Comparison of ENCODE assay signal across 8 cellular contexts in the genomic region with DNA sequence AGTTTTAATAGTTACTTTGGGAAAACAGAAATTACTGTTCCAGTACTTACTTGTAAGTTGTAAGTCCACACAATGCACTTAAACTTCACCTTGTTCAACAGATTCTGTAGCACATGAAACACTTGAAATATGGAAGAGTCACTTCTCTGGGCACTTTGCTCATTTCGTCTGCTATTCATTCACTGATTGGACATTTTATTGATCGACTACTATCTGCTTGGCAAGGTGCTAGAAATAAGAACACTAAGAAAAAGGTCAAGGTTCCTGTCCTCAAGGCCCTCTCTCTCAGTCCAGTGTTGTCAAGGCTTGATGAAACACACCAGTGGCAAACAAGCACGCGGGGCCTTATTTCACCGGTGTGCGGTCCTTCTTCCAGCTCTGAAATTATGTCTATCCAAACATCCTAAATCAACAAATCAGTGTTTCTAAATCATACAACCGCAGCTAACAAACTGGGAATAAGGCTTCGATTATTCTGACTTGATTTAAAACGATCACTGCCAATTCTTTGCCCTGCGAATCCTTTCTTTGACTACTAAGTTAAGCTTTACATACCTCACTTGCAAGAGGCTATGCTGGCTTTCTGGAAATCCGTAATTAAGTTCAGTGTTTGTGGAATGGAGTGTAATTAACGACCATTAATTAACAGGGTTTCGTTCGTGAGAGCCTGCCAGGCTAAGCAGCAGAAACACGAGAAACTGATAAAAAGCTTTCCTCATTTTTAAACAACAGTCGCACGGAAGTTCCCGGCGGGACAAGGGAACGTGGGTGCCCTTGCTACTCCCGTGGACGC. TPM values are rescaled to one million over a fixed set of nuclear protein-coding genes. Genes with fewer than 3 reads are reported as not detected.
A peak's percentile ranks its signal among the peaks of the same experiment; 100 is the strongest.
DNase-seq lines count a peak whose midpoint lies in the region; ATAC-seq and TF ChIP-seq lines count a peak whose summit lies in the region.

No MANE protein-coding gene starts in this region.

- TF ChIP-seq CTCF in Peyer's patch (IDR thresholded peaks at IDR 0.05) (no peak), osteocyte (IDR thresholded peaks at IDR 0.05) (no peak)

- no peaks in the 10 kb centered on the region for H3K9me3 ChIP-seq in Peyer's patch

- DNase-seq in NCI-H1105 treated with DMSO at 0.1 percent for 48 hours (lab: John Stamatoyannopoulos, UW) (peak; percentile 34), NCI-H1105 (lab: John Stamatoyannopoulos, UW) (no peak), Peyer's patch (no peak), epithelial cell of prostate (ENCODE audit: low read depth, low spot score) (no peak), osteocyte (ENCODE audit: extremely low spot score, unreplicated experiment) (no peak), amniotic stem cell (lab: John Stamatoyannopoulos, UW) (no peak), NCI-H446 treated with DMSO at 0.1 percent for 48 hours (lab: John Stamatoyannopoulos, UW) (no peak)

- H3K9me3 Mint-ChIP-seq in osteocyte (ENCODE audit: unreplicated experiment): no peaks in the 10 kb centered on the region

- peak overlapping the region; percentile 84 for H3K4me3 Mint-ChIP-seq in osteocyte (ENCODE audit: unreplicated experiment)

- peaks cover 0 to 13% (median 2%) of the 10 kb centered on the region in 4 donors for H3K4me1 ChIP-seq in Peyer's patch

- peak overlapping the region; percentile 94 for H3K27ac Mint-ChIP-seq in osteocyte (ENCODE audit: unreplicated experiment)

- peak overlapping the region; percentile 75 to 92 (median 80) for H3K4me3 ChIP-seq in Peyer's patch

- no peaks in the 10 kb centered on the region for H3K36me3 ChIP-seq in Peyer's patch

- TF ChIP-seq POLR2A in Peyer's patch (IDR thresholded peaks at IDR 0.05): no peak

- ATAC-seq in GM21526 (IDR thresholded peaks at IDR 0.05; ENCODE audit: low FRiP score, unreplicated experiment): no peak

- H3K27me3 ChIP-seq in Peyer's patch: no peaks in the 10 kb centered on the region

- H3K4me1 Mint-ChIP-seq in osteocyte (ENCODE audit: unreplicated experiment): peaks cover 36% of the 10 kb centered on the region

- no peaks in the 10 kb centered on the region for H3K36me3 Mint-ChIP-seq in osteocyte (ENCODE audit: unreplicated experiment)

- no peaks in the 10 kb centered on the region for H3K27me3 Mint-ChIP-seq in osteocyte (ENCODE audit: unreplicated experiment)

- H3K27ac ChIP-seq in Peyer's patch (peak overlapping the region; percentile 83 to 93 (median 88)), epithelial cell of prostate (peak overlapping the region; percentile 80)

RNA-seq across cellular contexts. Expression of a gene that starts 0.7 kb away (rescaled TPM):
- total RNA-seq in Peyer's patch: 10 to 100 TPM; 28.1 to 35.9 (median 31.2) TPM
- total RNA-seq in osteocyte: 141 and 146 TPM in 2 replicates
